1 cellular context compared by ENCODE assay signal in the genomic region with DNA sequence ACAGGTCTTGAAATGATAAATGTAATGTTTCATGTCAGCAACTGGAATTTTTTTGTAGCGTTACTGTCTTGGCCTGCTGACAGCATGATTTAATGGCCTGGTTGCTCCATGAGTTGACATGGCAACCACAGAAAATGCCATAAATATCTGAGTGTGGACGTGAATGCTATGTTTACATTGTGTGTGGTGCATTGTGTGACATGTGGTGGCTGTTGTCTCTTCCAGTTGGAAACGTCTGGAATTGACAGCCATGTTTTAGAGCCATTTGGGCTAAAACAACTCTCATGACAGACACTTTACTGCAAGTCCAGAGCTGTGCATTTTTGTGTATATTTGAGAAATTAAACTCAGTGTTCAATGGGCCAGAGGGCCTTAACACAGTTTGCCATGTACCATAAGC.
TF ChIP-seq lines count a peak whose summit lies in the region.

No MANE protein-coding gene starts in this region.

TF ChIP-seq in SK-N-SH treated with all-trans-retinoic acid at 6 μM for 48 hours, 23 proteins besides CTCF, POLR2A, EP300 and RAD21 (continued from another document):
- TF ChIP-seq, protein P1, sequence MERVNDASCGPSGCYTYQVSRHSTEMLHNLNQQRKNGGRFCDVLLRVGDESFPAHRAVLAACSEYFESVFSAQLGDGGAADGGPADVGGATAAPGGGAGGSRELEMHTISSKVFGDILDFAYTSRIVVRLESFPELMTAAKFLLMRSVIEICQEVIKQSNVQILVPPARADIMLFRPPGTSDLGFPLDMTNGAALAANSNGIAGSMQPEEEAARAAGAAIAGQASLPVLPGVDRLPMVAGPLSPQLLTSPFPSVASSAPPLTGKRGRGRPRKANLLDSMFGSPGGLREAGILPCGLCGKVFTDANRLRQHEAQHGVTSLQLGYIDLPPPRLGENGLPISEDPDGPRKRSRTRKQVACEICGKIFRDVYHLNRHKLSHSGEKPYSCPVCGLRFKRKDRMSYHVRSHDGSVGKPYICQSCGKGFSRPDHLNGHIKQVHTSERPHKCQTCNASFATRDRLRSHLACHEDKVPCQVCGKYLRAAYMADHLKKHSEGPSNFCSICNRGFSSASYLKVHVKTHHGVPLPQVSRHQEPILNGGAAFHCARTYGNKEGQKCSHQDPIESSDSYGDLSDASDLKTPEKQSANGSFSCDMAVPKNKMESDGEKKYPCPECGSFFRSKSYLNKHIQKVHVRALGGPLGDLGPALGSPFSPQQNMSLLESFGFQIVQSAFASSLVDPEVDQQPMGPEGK (CRISPR knock-in tag; IDR thresholded peaks at IDR 0.05; ENCODE audit: borderline replicate concordance) = no peak
- TF ChIP-seq ZFP30 (CRISPR knock-in tag; IDR thresholded peaks at IDR 0.05) (no peak), ISL1 (CRISPR knock-in tag; IDR thresholded peaks at IDR 0.05) (no peak), BACH2 (CRISPR knock-in tag; IDR thresholded peaks at IDR 0.05; ENCODE audit: borderline replicate concordance) (no peak)
- TF ChIP-seq, protein P2, sequence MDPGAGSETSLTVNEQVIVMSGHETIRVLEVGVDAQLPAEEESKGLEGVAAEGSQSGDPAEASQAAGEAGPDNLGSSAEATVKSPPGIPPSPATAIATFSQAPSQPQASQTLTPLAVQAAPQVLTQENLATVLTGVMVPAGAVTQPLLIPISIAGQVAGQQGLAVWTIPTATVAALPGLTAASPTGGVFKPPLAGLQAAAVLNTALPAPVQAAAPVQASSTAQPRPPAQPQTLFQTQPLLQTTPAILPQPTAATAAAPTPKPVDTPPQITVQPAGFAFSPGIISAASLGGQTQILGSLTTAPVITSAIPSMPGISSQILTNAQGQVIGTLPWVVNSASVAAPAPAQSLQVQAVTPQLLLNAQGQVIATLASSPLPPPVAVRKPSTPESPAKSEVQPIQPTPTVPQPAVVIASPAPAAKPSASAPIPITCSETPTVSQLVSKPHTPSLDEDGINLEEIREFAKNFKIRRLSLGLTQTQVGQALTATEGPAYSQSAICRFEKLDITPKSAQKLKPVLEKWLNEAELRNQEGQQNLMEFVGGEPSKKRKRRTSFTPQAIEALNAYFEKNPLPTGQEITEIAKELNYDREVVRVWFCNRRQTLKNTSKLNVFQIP (CRISPR knock-in tag; IDR thresholded peaks at IDR 0.05; ENCODE audit: borderline replicate concordance, low read depth) = no peak
